8 cellular contexts compared by ENCODE assay signal in genomic region chr5:138575194-138576015, GRCh38. TPM values are rescaled to one million over a fixed set of nuclear protein-coding genes. Genes with fewer than 3 reads are reported as not detected.
DNase-seq lines count a peak whose midpoint lies in the region; ATAC-seq and TF ChIP-seq lines count a peak whose summit lies in the region.

TSS of gene HSPA9 (minus strand) at chr5:138575401. CDS start at chr5:138575318, 83 bp downstream.

- POLR2A ChIA-PET in activated CD4-positive, alpha-beta T cell treated with anti-CD3 and anti-CD28 coated beads, Interleukin-2, amount 10 ng/mL, durations not matched to agents 7 days and 5 days (lab: Charles Lee) = interaction anchor here (0.6 to 1.0 kb wide), 4 partner anchors 9 to 32 kb away, joined by 3 to 6 read pairs (median 4); partner anchors contain the start of gene ETF1

- CTCF ChIA-PET in activated CD4-positive, alpha-beta T cell treated with anti-CD3 and anti-CD28 coated beads, Interleukin-2, amount 10 ng/mL, durations not matched to agents 7 days and 5 days (lab: Charles Lee) = interaction anchor here (0.6 to 1.7 kb wide), 9 partner anchors 10 to 731 kb away, joined by 3 to 11 read pairs (median 4); partner anchors contain the start of genes ETF1 and KDM3B

- H3K27me3 ChIP-seq in BLaER1 (no peaks in the 10 kb centered on the region), layer of hippocampus (ENCODE audit: control insufficient read depth, insufficient read depth, low read length) (no peaks in the 10 kb centered on the region)

- peak within 1 kb of the TSS; percentile 98 for H3K4me3 Mint-ChIP-seq in activated CD4-positive, alpha-beta T cell treated with anti-CD3 and anti-CD28 coated beads, Interleukin-2, amount 10 ng/mL, durations not matched to agents 7 days and 5 days

- H3K9me3 Mint-ChIP-seq in activated CD4-positive, alpha-beta T cell treated with anti-CD3 and anti-CD28 coated beads, Interleukin-2, amount 10 ng/mL, durations not matched to agents 7 days and 5 days = no peaks in the 10 kb centered on the region

- peaks cover 23% of the 10 kb centered on the region for H3K4me1 ChIP-seq in BLaER1

- peak; percentile 81 for ATAC-seq in GM19328 (IDR thresholded peaks at IDR 0.05; ENCODE audit: unreplicated experiment)
- peak; percentile 73 for ATAC-seq in HG03520 (IDR thresholded peaks at IDR 0.05; ENCODE audit: unreplicated experiment)

- no peak for TF ChIP-seq CTCF in coronary artery (IDR thresholded peaks at IDR 0.05)

- H3K27ac ChIP-seq in BLaER1 (peak within 1 kb of the TSS; percentile 100), coronary artery (peak within 1 kb of the TSS; percentile 99 to 100), layer of hippocampus (ENCODE audit: low read depth, low read length) (peak within 1 kb of the TSS; percentile 100)

- peak within 1 kb of the TSS; percentile 91 for H3K4me2 ChIP-seq in BLaER1

- H3K36me3 ChIP-seq in BLaER1 = peaks cover 34% of the 10 kb centered on the region

- peak within 1 kb of the TSS; percentile 99 for H3K9ac ChIP-seq in BLaER1

- DNase-seq in NCI-H69 (lab: John Stamatoyannopoulos, UW) (peak; percentile 100), coronary artery (ENCODE audit: low spot score) (peak; percentile 99)
- peak; percentile 98 for DNase-seq in activated CD4-positive, alpha-beta T cell treated with anti-CD3 and anti-CD28 coated beads, Interleukin-2, amount 10 ng/mL, durations not matched to agents 7 days and 5 days
- peak; percentile 89 to 93 for DNase-seq in stimulated activated CD4-positive, alpha-beta T cell treated with anti-CD3 and anti-CD28 coated beads, Interleukin-1b, Interleukin-23, amount 100 ng/mL, for 4 hours (ENCODE audit: low read depth in 2 of 2)

- H3K4me1 Mint-ChIP-seq in activated CD4-positive, alpha-beta T cell treated with anti-CD3 and anti-CD28 coated beads, Interleukin-2, amount 10 ng/mL, durations not matched to agents 7 days and 5 days = peaks cover 41% of the 10 kb centered on the region

- H3K4me3 ChIP-seq in BLaER1 (peak within 1 kb of the TSS; percentile 91), coronary artery (peak within 1 kb of the TSS; percentile 100)

- no peaks in the 10 kb centered on the region for H3K27me3 Mint-ChIP-seq in activated CD4-positive, alpha-beta T cell treated with anti-CD3 and anti-CD28 coated beads, Interleukin-2, amount 10 ng/mL, durations not matched to agents 7 days and 5 days

- H3K9me3 ChIP-seq in BLaER1 = no peaks in the 10 kb centered on the region

- H3K27ac Mint-ChIP-seq in activated CD4-positive, alpha-beta T cell treated with anti-CD3 and anti-CD28 coated beads, Interleukin-2, amount 10 ng/mL, durations not matched to agents 7 days and 5 days = peak within 1 kb of the TSS; percentile 100

- H3K36me3 Mint-ChIP-seq in activated CD4-positive, alpha-beta T cell treated with anti-CD3 and anti-CD28 coated beads, Interleukin-2, amount 10 ng/mL, durations not matched to agents 7 days and 5 days (ENCODE audit: low read depth) = peaks cover 40% of the 10 kb centered on the region

- peaks cover 47% of the 10 kb centered on the region for H4K20me1 ChIP-seq in BLaER1

RNA-seq across cellular contexts. Expression of gene HSPA9, which starts in this region (rescaled TPM):
- 100 to 1,000 TPM; 168 to 171 TPM for total RNA-seq in activated CD4-positive, alpha-beta T cell treated with anti-CD3 and anti-CD28 coated beads, Interleukin-2, amount 10 ng/mL, durations not matched to agents 7 days and 5 days

Comparison
In these comparisons a context has a peak if more than half of its experiments do, and no peak if none do; other contexts are left out.
1. Peak in every context shown above with its lines: DNase-seq, ATAC-seq, H3K4me3 ChIP-seq and H3K27ac ChIP-seq.